ENCODE assay signal across 9 cellular contexts in genomic region chr15:75153084-75153483, GRCh38. TPM values are rescaled to one million over a fixed set of nuclear protein-coding genes. Genes with fewer than 3 reads are reported as not detected.
DNase-seq lines count a peak whose midpoint lies in the region; TF ChIP-seq lines count a peak whose summit lies in the region.
"Had no signal": no experiment of that assay in that cellular context is flagged by ENCODE, and none has a peak within 500 bp of the region (broad histone marks: within the 10 kb centered on the region; RNA-seq: fewer than 3 reads in every experiment).

No MANE protein-coding gene starts in this region.

- CTCF ChIA-PET in activated CD4-positive, alpha-beta memory T cell treated with anti-CD3 and anti-CD28 coated beads, Interleukin-2, amount 10 ng/mL, durations not matched to agents 7 days and 5 days (lab: Charles Lee) = no interaction called here

- no peaks in the 10 kb centered on the region for H3K9me3 ChIP-seq in hepatocyte (ENCODE audit: low read depth)

- H3K4me3 ChIP-seq in hepatocyte = no peak overlapping the region

- whole genome bisulfite sequencing in hepatocyte (ENCODE audit: low lambda C conversion rate, missing lambda C conversion rate) = 97% methylated on average over 4 of the region's 4 CpGs

- DNase-seq in AG08396 (ENCODE audit: low spot score) (peak; percentile 52), GM13976 (ENCODE audit: low spot score) (peak; percentile 65), RPMI7951 (ENCODE audit: low read depth) (peak; percentile 76), fibroblast of peridontal ligament (ENCODE audit: extremely low read depth) (peak; percentile 47), hepatocyte (ENCODE audit: low spot score) (no peak), NCI-H2029 treated with DMSO at 0.1 percent for 48 hours (lab: John Stamatoyannopoulos, UW) (no peak), activated gamma-delta T cell (lab: John Stamatoyannopoulos, UW) (no peak)
- DNase-seq in activated CD4-positive, alpha-beta memory T cell treated with anti-CD3 and anti-CD28 coated beads, Interleukin-2, amount 10 ng/mL, durations not matched to agents 7 days and 5 days = no peak
- DNase-seq: naive B cell had no signal

- TF ChIP-seq CTCF in GM13976 (IDR thresholded peaks at IDR 0.05; ENCODE audit: borderline replicate concordance, control extremely low read depth, extremely low read depth, insufficient read depth, missing control alignments) = no peak
- TF ChIP-seq CTCF in hepatocyte (IDR thresholded peaks at IDR 0.05; ENCODE audit: poor library complexity) = no peak

- H3K4me2 ChIP-seq in hepatocyte = no peak overlapping the region

- no peaks in the 10 kb centered on the region for H3K27me3 ChIP-seq in hepatocyte

- no peak overlapping the region for H3K27ac ChIP-seq in hepatocyte

- H4K20me1 ChIP-seq in hepatocyte (ENCODE audit: insufficient read depth, poor library complexity, severe bottlenecking) = no peaks in the 10 kb centered on the region

- in situ Hi-C loops in GM13976 (cut with MboI; ENCODE audit: low sequenced_read_pairs, unreplicated experiment) = no loop called here

- H2AFZ ChIP-seq in hepatocyte = no peak overlapping the region

- H3K9me3 Mint-ChIP-seq in activated CD4-positive, alpha-beta memory T cell treated with anti-CD3 and anti-CD28 coated beads, Interleukin-2, amount 10 ng/mL, durations not matched to agents 7 days and 5 days = peaks cover 11% of the 10 kb centered on the region

- H3K4me1 ChIP-seq in hepatocyte (ENCODE audit: insufficient read depth) = peaks cover 5% of the 10 kb centered on the region

- H3K4me3 Mint-ChIP-seq in activated CD4-positive, alpha-beta memory T cell treated with anti-CD3 and anti-CD28 coated beads, Interleukin-2, amount 10 ng/mL, durations not matched to agents 7 days and 5 days = no peak overlapping the region

- H3K9me2 ChIP-seq in hepatocyte (replicated peaks; ENCODE audit: insufficient read depth) = no peaks in the 10 kb centered on the region

- H3K27ac Mint-ChIP-seq in activated CD4-positive, alpha-beta memory T cell treated with anti-CD3 and anti-CD28 coated beads, Interleukin-2, amount 10 ng/mL, durations not matched to agents 7 days and 5 days = no peak overlapping the region

- peaks cover 11% of the 10 kb centered on the region for H3K27me3 Mint-ChIP-seq in activated CD4-positive, alpha-beta memory T cell treated with anti-CD3 and anti-CD28 coated beads, Interleukin-2, amount 10 ng/mL, durations not matched to agents 7 days and 5 days

- H3K36me3 Mint-ChIP-seq in activated CD4-positive, alpha-beta memory T cell treated with anti-CD3 and anti-CD28 coated beads, Interleukin-2, amount 10 ng/mL, durations not matched to agents 7 days and 5 days (ENCODE audit: low read depth) = peaks cover 14% of the 10 kb centered on the region
- H3K36me3 Mint-ChIP-seq: naive B cell had no signal

- H3K79me2 ChIP-seq in hepatocyte = no peaks in the 10 kb centered on the region

- POLR2A ChIA-PET in activated CD4-positive, alpha-beta memory T cell treated with anti-CD3 and anti-CD28 coated beads, Interleukin-2, amount 10 ng/mL, durations not matched to agents 7 days and 5 days (lab: Charles Lee) = interaction anchor here (1.0 kb wide), 1 partner anchor 50 kb away, joined by 3 read pairs; no protein-coding TSS in a partner anchor

- H3K36me3 ChIP-seq in hepatocyte (replicated peaks; ENCODE audit: insufficient read depth, low read depth) = no peaks in the 10 kb centered on the region

- peaks cover 29% of the 10 kb centered on the region for H3K4me1 Mint-ChIP-seq in activated CD4-positive, alpha-beta memory T cell treated with anti-CD3 and anti-CD28 coated beads, Interleukin-2, amount 10 ng/mL, durations not matched to agents 7 days and 5 days

RNA-seq across cellular contexts. Expression of gene C15orf39, which starts 48.6 kb away (rescaled TPM):
- 8.1 and 10.0 TPM in 2 replicates for total RNA-seq in RPMI7951 (2014; rRNA removed; shearing (Covaris generic))
- total RNA-seq in hepatocyte = 11.4 and 18.3 TPM in 2 replicates
- 15.3 and 16.4 TPM in 2 replicates for polyA plus RNA-seq in hepatocyte
- 10 to 100 TPM; 65.0 to 69.2 TPM for total RNA-seq in activated CD4-positive, alpha-beta memory T cell treated with anti-CD3 and anti-CD28 coated beads, Interleukin-2, amount 10 ng/mL, durations not matched to agents 7 days and 5 days

Comparison
In these comparisons a context has a peak if more than half of its experiments do, and no peak if none do; other contexts are left out.
1. DNase-seq: peak in AG08396 (single experiment), GM13976 (single experiment), RPMI7951 (single experiment) and fibroblast of peridontal ligament (single experiment); none in hepatocyte (single experiment), NCI-H2029 treated with DMSO at 0.1 percent for 48 hours (single experiment), activated CD4-positive, alpha-beta memory T cell treated with anti-CD3 and anti-CD28 coated beads, Interleukin-2, amount 10 ng/mL, durations not matched to agents 7 days and 5 days (single experiment) and activated gamma-delta T cell (single experiment).